ENCODE assay signal across 19 cellular contexts in the genomic region with DNA sequence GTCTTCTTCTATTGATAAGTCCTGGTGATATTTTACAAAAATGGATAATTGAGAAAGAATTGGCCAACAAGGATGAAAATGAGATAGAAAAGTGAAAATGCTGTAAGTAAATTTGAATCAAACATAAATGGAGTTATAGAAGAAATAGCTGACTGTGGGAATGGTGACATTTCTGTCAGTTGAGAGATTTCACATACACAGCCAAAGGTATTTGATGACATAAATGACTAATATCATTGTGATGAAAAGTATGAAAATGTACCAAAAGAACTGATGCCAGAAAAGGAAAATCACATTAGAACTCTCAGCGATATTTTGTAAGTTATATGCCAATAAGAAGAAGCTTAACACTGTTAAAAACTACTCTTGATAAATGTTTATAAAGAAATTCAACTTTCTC. TPM values are rescaled to one million over a fixed set of nuclear protein-coding genes. Genes with fewer than 3 reads are reported as not detected.
"Had no signal": no experiment of that assay in that cellular context is flagged by ENCODE, and none has a peak within 500 bp of the region (broad histone marks: within the 10 kb centered on the region; RNA-seq: fewer than 3 reads in every experiment).

No MANE protein-coding gene starts in this region.

- H3K4me3 ChIP-seq: breast epithelium, gastrocnemius medialis, lower lobe of right lung, transverse colon, vagina had no signal

- H3K36me3 ChIP-seq: breast epithelium, gastrocnemius medialis, lower lobe of right lung, transverse colon, vagina had no signal

- FAIRE-seq: islet of Langerhans had no signal

- ATAC-seq: gastrocnemius medialis, left colon, lower lobe of right lung had no signal

- H3K9me3 ChIP-seq: breast epithelium, gastrocnemius medialis, lower lobe of right lung, transverse colon, vagina had no signal

- H3K27ac ChIP-seq: breast epithelium, gastrocnemius medialis, lower lobe of right lung, transverse colon, vagina had no signal

- H3K27me3 ChIP-seq: breast epithelium, gastrocnemius medialis, transverse colon, vagina had no signal

- H3K27ac Mint-ChIP-seq: activated CD4-positive, alpha-beta T cell treated with anti-CD3 and anti-CD28 coated beads, Interleukin-2, amount 10 ng/mL, durations not matched to agents 7 days and 5 days; activated naive CD8-positive, alpha-beta T cell; T-helper 2 cell treated with Interferon-gamma antibody and Interleukin-4, amounts not matched to agents 5 μg/mL and 100 μg/mL, for 36 hours had no signal

- H3K9me3 Mint-ChIP-seq: activated CD4-positive, alpha-beta T cell treated with anti-CD3 and anti-CD28 coated beads, Interleukin-2, amount 10 ng/mL, durations not matched to agents 7 days and 5 days; T-helper 2 cell treated with Interferon-gamma antibody and Interleukin-4, amounts not matched to agents 5 μg/mL and 100 μg/mL, for 36 hours had no signal

- H3K4me3 Mint-ChIP-seq: activated CD4-positive, alpha-beta T cell treated with anti-CD3 and anti-CD28 coated beads, Interleukin-2, amount 10 ng/mL, durations not matched to agents 7 days and 5 days; activated naive CD8-positive, alpha-beta T cell; T-helper 2 cell treated with Interferon-gamma antibody and Interleukin-4, amounts not matched to agents 5 μg/mL and 100 μg/mL, for 36 hours had no signal

- DNase-seq: activated CD4-positive, alpha-beta T cell treated with anti-CD3 and anti-CD28 coated beads, Interleukin-2, amount 10 ng/mL, durations not matched to agents 7 days and 5 days; activated CD8-positive, alpha-beta memory T cell treated with anti-CD3 and anti-CD28 coated beads, Interleukin-2, amount 50 U/mL, for 48 hours; activated gamma-delta T cell treated with Interleukin-2 at 50 U/mL for 16 hours; amygdala; gastrocnemius medialis; left colon; lower lobe of right lung; midbrain; retina; stimulated activated CD4-positive, alpha-beta T cell treated with anti-CD3 and anti-CD28 coated beads, Interleukin-4, amount 100 ng/mL, for 24 hours; stimulated activated naive CD4-positive, alpha-beta T cell treated with Interleukin-2 at 50 U/mL for 16 hours; substantia nigra; SW 1271; transverse colon had no signal

- H3K36me3 Mint-ChIP-seq: activated naive CD8-positive, alpha-beta T cell had no signal

- H3K4me1 ChIP-seq: breast epithelium, lower lobe of right lung, transverse colon, vagina had no signal

- H3K27me3 Mint-ChIP-seq: activated CD4-positive, alpha-beta T cell treated with anti-CD3 and anti-CD28 coated beads, Interleukin-2, amount 10 ng/mL, durations not matched to agents 7 days and 5 days; activated naive CD8-positive, alpha-beta T cell had no signal

- H3K4me1 Mint-ChIP-seq: activated CD4-positive, alpha-beta T cell treated with anti-CD3 and anti-CD28 coated beads, Interleukin-2, amount 10 ng/mL, durations not matched to agents 7 days and 5 days had no signal

RNA-seq across cellular contexts. Expression of gene TFPI2, which starts 54.9 kb away (rescaled TPM):
- total RNA-seq: activated CD4-positive, alpha-beta T cell treated with anti-CD3 and anti-CD28 coated beads, Interleukin-2, amount 10 ng/mL, durations not matched to agents 7 days and 5 days had no signal
